ENCODE assay signal across 10 cellular contexts in the genomic region with DNA sequence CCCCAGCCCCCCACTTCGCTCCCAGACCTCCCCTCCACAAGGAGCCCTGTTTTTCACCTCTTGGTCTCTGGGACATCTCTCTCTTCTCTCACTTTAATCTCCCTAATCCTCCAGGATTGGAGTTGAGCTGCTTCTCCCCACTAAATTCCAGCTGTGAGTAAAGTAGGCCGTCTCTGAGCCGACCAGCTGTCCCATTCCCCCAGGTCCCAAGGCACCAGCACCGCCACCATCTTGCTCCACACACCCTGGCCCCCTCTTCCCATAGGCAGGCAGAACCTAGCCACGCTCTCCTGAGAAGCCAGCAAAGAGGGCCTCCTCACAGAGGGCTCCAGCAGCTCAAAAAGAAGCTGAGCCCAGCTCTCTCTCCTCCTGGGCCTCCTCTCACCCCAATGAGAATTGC. TPM values are rescaled to one million over a fixed set of nuclear protein-coding genes. Genes with fewer than 3 reads are reported as not detected.
DNase-seq lines count a peak whose midpoint lies in the region; ATAC-seq and TF ChIP-seq lines count a peak whose summit lies in the region.
"Had no signal": no experiment of that assay in that cellular context is flagged by ENCODE, and none has a peak within 500 bp of the region (broad histone marks: within the 10 kb centered on the region; RNA-seq: fewer than 3 reads in every experiment).

No MANE protein-coding gene starts in this region.

- H3K27me3 Mint-ChIP-seq in CD14-positive monocyte (ENCODE audit: low read depth in 3 of 3): peaks cover 0 to 8% (median 2%) of the 10 kb centered on the region in 3 donors
- peaks cover 54% of the 10 kb centered on the region for H3K27me3 Mint-ChIP-seq in neural crest cell (ENCODE audit: low read depth)

- in situ Hi-C loops in brain microvascular endothelial cell (cut with HindIII; ENCODE audit: low pct_ligation_motif_present, low sequenced_read_pairs): no loop called here

- H3K4me3 ChIP-seq in ectodermal cell (ENCODE audit: insufficient read depth, low read depth, low read length): no peak overlapping the region
- H3K4me3 ChIP-seq in brain microvascular endothelial cell (ENCODE audit: low read depth, low read length): no peak overlapping the region

- H3K27ac ChIP-seq in ectodermal cell (ENCODE audit: insufficient read depth, low read depth, low read length, poor library complexity, severe bottlenecking) (peak overlapping the region; percentile 75), brain microvascular endothelial cell (no peak overlapping the region)

- H3K27me3 ChIP-seq in ectodermal cell (ENCODE audit: control insufficient read depth, insufficient read depth, low read length, poor library complexity, severe bottlenecking) (no peaks in the 10 kb centered on the region), brain microvascular endothelial cell (replicated peaks) (no peaks in the 10 kb centered on the region)

- H3K9me3 ChIP-seq in ectodermal cell (ENCODE audit: control insufficient read depth, low read length): no peaks in the 10 kb centered on the region

- ATAC-seq in GM19023 (IDR thresholded peaks at IDR 0.05; ENCODE audit: unreplicated experiment): no peak

- peaks cover 36% of the 10 kb centered on the region for H3K4me1 ChIP-seq in ectodermal cell (ENCODE audit: control insufficient read depth, insufficient read depth, low read length)

- no peak for TF ChIP-seq CTCF in CD14-positive monocyte (IDR thresholded peaks at IDR 0.05)
- TF ChIP-seq CTCF in neural crest cell (conservative IDR thresholded peaks at IDR 0.05): no peak
- no peak for TF ChIP-seq CTCF in brain microvascular endothelial cell (IDR thresholded peaks at IDR 0.05; ENCODE audit: low read depth, low read length, missing control alignments)

- DNase-seq in CD14-positive monocyte (ENCODE audit: low spot score) (no peak), NAMALWA (ENCODE audit: low spot score) (peak; percentile 14), neural crest cell (ENCODE audit: low read depth, low spot score) (no peak), brain microvascular endothelial cell (no peak), posterior vena cava (ENCODE audit: low spot score) (no peak), GM19238 (ENCODE audit: insufficient read length, low spot score) (no peak)
- DNase-seq: activated CD4-positive, CD25-positive, alpha-beta regulatory T cell; cortex of kidney had no signal

- H3K36me3 ChIP-seq in ectodermal cell (ENCODE audit: control insufficient read depth, insufficient read depth, low read length) (peaks cover 17% of the 10 kb centered on the region), brain microvascular endothelial cell (replicated peaks) (peaks cover 25% of the 10 kb centered on the region)

- H3K9me3 Mint-ChIP-seq in CD14-positive monocyte (peaks cover 0 to 2% (median 0%) of the 10 kb centered on the region in 7 donors), neural crest cell (no peaks in the 10 kb centered on the region)

- H3K27ac Mint-ChIP-seq in CD14-positive monocyte (peak overlapping the region in 6 of 7 donors; percentile 8 to 96 (median 72)), neural crest cell (ENCODE audit: unreplicated experiment) (peak overlapping the region; percentile 67)

- intact Hi-C loops in CD14-positive monocyte (cut with micrococcal nuclease): loop anchor here in 1 of 2 donors (5.0 to 10.0 kb wide), 2 partner anchors 34 to 186 kb away; a partner anchor contains a TSS
- intact Hi-C loops in posterior vena cava (cut with DNase I): no loop called here

- H3K36me3 Mint-ChIP-seq in CD14-positive monocyte (peaks cover 24 to 28% of the 10 kb centered on the region in 2 donors), neural crest cell (ENCODE audit: low read depth) (peaks cover 5% of the 10 kb centered on the region)

- H3K4me1 Mint-ChIP-seq in CD14-positive monocyte (peaks cover 71% of the 10 kb centered on the region), neural crest cell (peaks cover 69% of the 10 kb centered on the region)

- H3K4me3 Mint-ChIP-seq in CD14-positive monocyte: peak overlapping the region; percentile 5 to 24
- peak overlapping the region; percentile 98 for H3K4me3 Mint-ChIP-seq in neural crest cell

- WGBS in ectodermal cell, 2 experiments: 61 to 75% methylated on average over 5 of the region's 5 CpGs

RNA-seq across cellular contexts. Expression of a gene that starts 0.9 kb away (rescaled TPM):
- under 1 TPM; 0.37 to 0.39 TPM for polyA plus RNA-seq in CD14-positive monocyte
- polyA plus RNA-seq in ectodermal cell (2013, experiment 1 of 4): 93.7 TPM
- polyA plus RNA-seq in ectodermal cell (2013, experiment 2 of 4): 92.1 TPM
- polyA plus RNA-seq in ectodermal cell (2013, experiment 3 of 4): 73.8 TPM
- polyA plus RNA-seq in ectodermal cell (2013, experiment 4 of 4): 80.9 TPM
- 49.4 and 51.4 TPM in 2 replicates for total RNA-seq in neural crest cell
- 10 to 100 TPM; 20.8 to 21.2 TPM for total RNA-seq in posterior vena cava

RNA-seq across cellular contexts. Expression of a gene that starts 1.0 kb away (rescaled TPM):
- 100 to 1,000 TPM; 152 to 154 TPM for polyA plus RNA-seq in CD14-positive monocyte
- polyA plus RNA-seq in ectodermal cell (2013, experiment 1 of 4): 386 TPM
- 387 TPM for polyA plus RNA-seq in ectodermal cell (2013, experiment 2 of 4)
- 301 TPM for polyA plus RNA-seq in ectodermal cell (2013, experiment 3 of 4)
- polyA plus RNA-seq in ectodermal cell (2013, experiment 4 of 4): 371 TPM
- total RNA-seq in neural crest cell: 215 and 220 TPM in 2 replicates
- total RNA-seq in posterior vena cava: 100 to 1,000 TPM; 444 to 567 TPM

RNA-seq across cellular contexts. Expression of a gene that starts 15.5 kb away (rescaled TPM):
- 1 to 10 TPM; 7.0 to 7.8 TPM for polyA plus RNA-seq in CD14-positive monocyte
- polyA plus RNA-seq in ectodermal cell (2013, experiment 1 of 4): 86.8 TPM
- polyA plus RNA-seq in ectodermal cell (2013, experiment 2 of 4): 86.8 TPM
- 62.2 TPM for polyA plus RNA-seq in ectodermal cell (2013, experiment 3 of 4)
- 74.7 TPM for polyA plus RNA-seq in ectodermal cell (2013, experiment 4 of 4)
- total RNA-seq in neural crest cell (130 and 140 TPM in 2 replicates), posterior vena cava (10 to 100 TPM; 21.9 to 26.7 TPM)

RNA-seq across cellular contexts. Expression of a gene that starts 20.5 kb away (rescaled TPM):
- 10 to 100 TPM; 12.0 to 12.9 TPM for polyA plus RNA-seq in CD14-positive monocyte
- 89.7 TPM for polyA plus RNA-seq in ectodermal cell (2013, experiment 1 of 4)
- 99.3 TPM for polyA plus RNA-seq in ectodermal cell (2013, experiment 2 of 4)
- 72.2 TPM for polyA plus RNA-seq in ectodermal cell (2013, experiment 3 of 4)
- polyA plus RNA-seq in ectodermal cell (2013, experiment 4 of 4): 85.3 TPM
- 72.7 and 75.2 TPM in 2 replicates for total RNA-seq in neural crest cell
- 10 to 100 TPM; 20.4 to 27.5 TPM for total RNA-seq in posterior vena cava

RNA-seq across cellular contexts. Expression of a gene that starts 23.5 kb away (rescaled TPM):
- polyA plus RNA-seq in CD14-positive monocyte: 1,000 to 10,000 TPM; 2,814 to 2,937 TPM
- 564 TPM for polyA plus RNA-seq in ectodermal cell (2013, experiment 1 of 4)
- 562 TPM for polyA plus RNA-seq in ectodermal cell (2013, experiment 2 of 4)
- polyA plus RNA-seq in ectodermal cell (2013, experiment 3 of 4): 520 TPM
- 589 TPM for polyA plus RNA-seq in ectodermal cell (2013, experiment 4 of 4)
- total RNA-seq in neural crest cell: 470 and 479 TPM in 2 replicates
- total RNA-seq in posterior vena cava: 100 to 1,000 TPM; 341 to 405 TPM
